ENCODE assay signal across 1 cellular context in genomic region chr6:163418273-163419029, GRCh38.
TF ChIP-seq lines count a peak whose summit lies in the region.

No MANE protein-coding gene starts in this region.

TF ChIP-seq in IMR-90, 13 proteins besides CTCF, POLR2A, EP300 and RAD21 (continued from another document):
- TF ChIP-seq BHLHE40 (IDR thresholded peaks at IDR 0.05; ENCODE audit: low read depth, low read length) (no peak), CHD1 (IDR thresholded peaks at IDR 0.05; ENCODE audit: low read depth, low read length) (no peak), NFE2L2 (IDR thresholded peaks at IDR 0.05; ENCODE audit: low read depth, low read length) (no peak), RFX5 (IDR thresholded peaks at IDR 0.05; ENCODE audit: low read depth, low read length) (no peak)
TF ChIP-seq in IMR-90: peak in this region for 0.
